Comparison of ENCODE assay signal across 1 cellular context in genomic region chr17:78125976-78126894, GRCh38.
TF ChIP-seq lines count a peak whose summit lies in the region.

No MANE protein-coding gene starts in this region.

TF ChIP-seq in H1, 55 proteins besides CTCF, POLR2A, EP300 and RAD21:
- TF ChIP-seq ATF2 (IDR thresholded peaks at IDR 0.05; ENCODE audit: low read length) (no peak), EZH2 (IDR thresholded peaks at IDR 0.05; ENCODE audit: low read depth, low read length, severe bottlenecking) (no peak), SUZ12 (IDR thresholded peaks at IDR 0.05; ENCODE audit: low read length) (no peak), RFX5 (IDR thresholded peaks at IDR 0.05; ENCODE audit: borderline replicate concordance, low read depth, low read length) (no peak), TAF1 (IDR thresholded peaks at IDR 0.05; ENCODE audit: low read depth, low read length) (no peak)
TF ChIP-seq in H1: peak in this region for 0.
